Comparison of ENCODE assay signal across 1 cellular context in the genomic region with DNA sequence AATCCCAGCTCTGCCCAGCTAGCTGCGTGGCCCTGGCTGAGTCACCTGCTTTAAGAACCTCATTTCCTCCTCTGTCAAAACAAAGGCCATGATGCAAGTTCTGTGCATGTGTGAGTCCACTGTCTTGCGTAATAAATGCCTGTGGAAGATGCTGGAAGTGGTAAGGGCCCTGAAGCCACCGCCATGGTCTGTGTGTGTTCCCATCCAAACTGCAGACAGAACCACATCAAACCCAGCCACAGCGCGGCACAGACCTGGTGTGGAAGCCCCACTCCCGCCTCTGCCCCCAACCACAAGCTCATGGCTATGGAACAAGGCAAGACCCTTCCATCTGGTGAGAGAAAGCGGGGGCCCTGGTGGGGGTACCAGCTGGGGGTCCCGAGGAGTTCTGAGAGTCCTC.
TF ChIP-seq lines count a peak whose summit lies in the region.

No MANE protein-coding gene starts in this region.

TF ChIP-seq in K562, 482 proteins besides CTCF, POLR2A, EP300 and RAD21 (continues in another document):
- TF ChIP-seq PRMT5 (CRISPR knock-in tag; IDR thresholded peaks at IDR 0.05) (no peak), NFRKB (IDR thresholded peaks at IDR 0.05; ENCODE audit: low read depth) (no peak), EWSR1 (IDR thresholded peaks at IDR 0.05; ENCODE audit: borderline replicate concordance, low read depth, partially characterized antibody) (no peak), ZNF778 (CRISPR knock-in tag; IDR thresholded peaks at IDR 0.05) (no peak), EP400 (IDR thresholded peaks at IDR 0.05) (no peak), CEBPG (CRISPR knock-in tag; IDR thresholded peaks at IDR 0.05) (peak; percentile 91), CEBPG (tag; conservative IDR thresholded peaks at IDR 0.05 in 1 of 2, IDR thresholded peaks at IDR 0.05 in 1 of 2) (peak; percentile 99), TFAM (CRISPR knock-in tag; conservative IDR thresholded peaks at IDR 0.05) (no peak), CEBPB (tag; IDR thresholded peaks at IDR 0.05) (peak; percentile 98), BRD4 (IDR thresholded peaks at IDR 0.05) (no peak), KAT8 (IDR thresholded peaks at IDR 0.05; ENCODE audit: low read depth) (no peak), ZNF561 (CRISPR knock-in tag; conservative IDR thresholded peaks at IDR 0.05) (no peak), MED1 (CRISPR knock-in tag; IDR thresholded peaks at IDR 0.05; ENCODE audit: borderline replicate concordance) (no peak), ATF7 (IDR thresholded peaks at IDR 0.05) (peak; percentile 30; the same call in 1 of the 2 replicates), HNRNPK (IDR thresholded peaks at IDR 0.05; ENCODE audit: low read depth, low read length, poor library complexity, severe bottlenecking) (no peak), SMARCA4 (IDR thresholded peaks at IDR 0.05) (no peak), PTRF (tag; IDR thresholded peaks at IDR 0.05) (no peak), KDM1A (IDR thresholded peaks at IDR 0.05) (no peak), ZNF436 (CRISPR knock-in tag; IDR thresholded peaks at IDR 0.05) (no peak), RCOR1 (IDR thresholded peaks at IDR 0.05; ENCODE audit: borderline replicate concordance in 1 of 2, low read depth in 2 of 2, low read length in 2 of 2) (0 out of 4 replicates have a peak, but pooled peaks of 1 of the 2 experiments have one; percentile 12), NFATC3 (IDR thresholded peaks at IDR 0.05) (no peak), ZNF212 (CRISPR knock-in tag; IDR thresholded peaks at IDR 0.05) (no peak), MTA1 (IDR thresholded peaks at IDR 0.05; ENCODE audit: borderline replicate concordance) (no peak), U2AF2 (optimal IDR thresholded peaks at IDR 0.05; ENCODE audit: low read depth, low read length) (no peak), PTTG1 (tag; IDR thresholded peaks at IDR 0.05; ENCODE audit: low read depth) (no peak), MCM7 (IDR thresholded peaks at IDR 0.05) (no peak), JUND (IDR thresholded peaks at IDR 0.05; ENCODE audit: borderline replicate concordance, low read depth, low read length) (peak; percentile 55; the same call in 1 of the 2 replicates), JUND (tag; IDR thresholded peaks at IDR 0.05; ENCODE audit: borderline replicate concordance, low read depth, low read length) (no peak; the same call in 2 of the 3 replicates), TBL1XR1 (IDR thresholded peaks at IDR 0.05; ENCODE audit: low read length in 2 of 2) (no peak), SPI1 (IDR thresholded peaks at IDR 0.05; ENCODE audit: borderline replicate concordance, low read depth, low read length) (no peak), RBFOX2 (IDR thresholded peaks at IDR 0.05; ENCODE audit: low read depth, low read length) (no peak), MAFK (IDR thresholded peaks at IDR 0.05; ENCODE audit: low read length) (no peak), PPARD (CRISPR knock-in tag; IDR thresholded peaks at IDR 0.05) (no peak), CBX3 (IDR thresholded peaks at IDR 0.05; ENCODE audit: borderline replicate concordance in 1 of 2, low read length in 2 of 2) (no peak), PHF21A (IDR thresholded peaks at IDR 0.05; ENCODE audit: borderline replicate concordance, low read depth) (no peak)
- TF ChIP-seq, protein P1, sequence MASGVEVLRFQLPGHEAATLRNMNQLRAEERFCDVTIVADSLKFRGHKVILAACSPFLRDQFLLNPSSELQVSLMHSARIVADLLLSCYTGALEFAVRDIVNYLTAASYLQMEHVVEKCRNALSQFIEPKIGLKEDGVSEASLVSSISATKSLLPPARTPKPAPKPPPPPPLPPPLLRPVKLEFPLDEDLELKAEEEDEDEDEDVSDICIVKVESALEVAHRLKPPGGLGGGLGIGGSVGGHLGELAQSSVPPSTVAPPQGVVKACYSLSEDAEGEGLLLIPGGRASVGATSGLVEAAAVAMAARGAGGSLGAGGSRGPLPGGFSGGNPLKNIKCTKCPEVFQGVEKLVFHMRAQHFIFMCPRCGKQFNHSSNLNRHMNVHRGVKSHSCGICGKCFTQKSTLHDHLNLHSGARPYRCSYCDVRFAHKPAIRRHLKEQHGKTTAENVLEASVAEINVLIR (CRISPR knock-in tag; IDR thresholded peaks at IDR 0.05), result no peak
- TF ChIP-seq, protein P2, sequence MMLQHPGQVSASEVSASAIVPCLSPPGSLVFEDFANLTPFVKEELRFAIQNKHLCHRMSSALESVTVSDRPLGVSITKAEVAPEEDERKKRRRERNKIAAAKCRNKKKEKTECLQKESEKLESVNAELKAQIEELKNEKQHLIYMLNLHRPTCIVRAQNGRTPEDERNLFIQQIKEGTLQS (IDR thresholded peaks at IDR 0.05), result peak; percentile 88
- TF ChIP-seq, protein P2 (CRISPR knock-in tag; conservative IDR thresholded peaks at IDR 0.05), result no peak
- TF ChIP-seq, protein P3, sequence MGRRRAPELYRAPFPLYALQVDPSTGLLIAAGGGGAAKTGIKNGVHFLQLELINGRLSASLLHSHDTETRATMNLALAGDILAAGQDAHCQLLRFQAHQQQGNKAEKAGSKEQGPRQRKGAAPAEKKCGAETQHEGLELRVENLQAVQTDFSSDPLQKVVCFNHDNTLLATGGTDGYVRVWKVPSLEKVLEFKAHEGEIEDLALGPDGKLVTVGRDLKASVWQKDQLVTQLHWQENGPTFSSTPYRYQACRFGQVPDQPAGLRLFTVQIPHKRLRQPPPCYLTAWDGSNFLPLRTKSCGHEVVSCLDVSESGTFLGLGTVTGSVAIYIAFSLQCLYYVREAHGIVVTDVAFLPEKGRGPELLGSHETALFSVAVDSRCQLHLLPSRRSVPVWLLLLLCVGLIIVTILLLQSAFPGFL (CRISPR knock-in tag; IDR thresholded peaks at IDR 0.05), result no peak
- TF ChIP-seq, protein P4, sequence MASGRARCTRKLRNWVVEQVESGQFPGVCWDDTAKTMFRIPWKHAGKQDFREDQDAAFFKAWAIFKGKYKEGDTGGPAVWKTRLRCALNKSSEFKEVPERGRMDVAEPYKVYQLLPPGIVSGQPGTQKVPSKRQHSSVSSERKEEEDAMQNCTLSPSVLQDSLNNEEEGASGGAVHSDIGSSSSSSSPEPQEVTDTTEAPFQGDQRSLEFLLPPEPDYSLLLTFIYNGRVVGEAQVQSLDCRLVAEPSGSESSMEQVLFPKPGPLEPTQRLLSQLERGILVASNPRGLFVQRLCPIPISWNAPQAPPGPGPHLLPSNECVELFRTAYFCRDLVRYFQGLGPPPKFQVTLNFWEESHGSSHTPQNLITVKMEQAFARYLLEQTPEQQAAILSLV (tag; IDR thresholded peaks at IDR 0.05), result 0 out of 2 replicates have a peak, but pooled peaks have one; percentile 35
- TF ChIP-seq, protein P5, sequence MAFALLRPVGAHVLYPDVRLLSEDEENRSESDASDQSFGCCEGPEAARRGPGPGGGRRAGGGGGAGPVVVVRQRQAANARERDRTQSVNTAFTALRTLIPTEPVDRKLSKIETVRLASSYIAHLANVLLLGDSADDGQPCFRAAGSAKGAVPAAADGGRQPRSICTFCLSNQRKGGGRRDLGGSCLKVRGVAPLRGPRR (CRISPR knock-in tag; IDR thresholded peaks at IDR 0.05), result no peak
- TF ChIP-seq, protein P6, sequence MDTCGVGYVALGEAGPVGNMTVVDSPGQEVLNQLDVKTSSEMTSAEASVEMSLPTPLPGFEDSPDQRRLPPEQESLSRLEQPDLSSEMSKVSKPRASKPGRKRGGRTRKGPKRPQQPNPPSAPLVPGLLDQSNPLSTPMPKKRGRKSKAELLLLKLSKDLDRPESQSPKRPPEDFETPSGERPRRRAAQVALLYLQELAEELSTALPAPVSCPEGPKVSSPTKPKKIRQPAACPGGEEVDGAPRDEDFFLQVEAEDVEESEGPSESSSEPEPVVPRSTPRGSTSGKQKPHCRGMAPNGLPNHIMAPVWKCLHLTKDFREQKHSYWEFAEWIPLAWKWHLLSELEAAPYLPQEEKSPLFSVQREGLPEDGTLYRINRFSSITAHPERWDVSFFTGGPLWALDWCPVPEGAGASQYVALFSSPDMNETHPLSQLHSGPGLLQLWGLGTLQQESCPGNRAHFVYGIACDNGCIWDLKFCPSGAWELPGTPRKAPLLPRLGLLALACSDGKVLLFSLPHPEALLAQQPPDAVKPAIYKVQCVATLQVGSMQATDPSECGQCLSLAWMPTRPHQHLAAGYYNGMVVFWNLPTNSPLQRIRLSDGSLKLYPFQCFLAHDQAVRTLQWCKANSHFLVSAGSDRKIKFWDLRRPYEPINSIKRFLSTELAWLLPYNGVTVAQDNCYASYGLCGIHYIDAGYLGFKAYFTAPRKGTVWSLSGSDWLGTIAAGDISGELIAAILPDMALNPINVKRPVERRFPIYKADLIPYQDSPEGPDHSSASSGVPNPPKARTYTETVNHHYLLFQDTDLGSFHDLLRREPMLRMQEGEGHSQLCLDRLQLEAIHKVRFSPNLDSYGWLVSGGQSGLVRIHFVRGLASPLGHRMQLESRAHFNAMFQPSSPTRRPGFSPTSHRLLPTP (IDR thresholded peaks at IDR 0.05; ENCODE audit: borderline replicate concordance, extremely low read depth, insufficient read length), result no peak
- TF ChIP-seq, protein P7, sequence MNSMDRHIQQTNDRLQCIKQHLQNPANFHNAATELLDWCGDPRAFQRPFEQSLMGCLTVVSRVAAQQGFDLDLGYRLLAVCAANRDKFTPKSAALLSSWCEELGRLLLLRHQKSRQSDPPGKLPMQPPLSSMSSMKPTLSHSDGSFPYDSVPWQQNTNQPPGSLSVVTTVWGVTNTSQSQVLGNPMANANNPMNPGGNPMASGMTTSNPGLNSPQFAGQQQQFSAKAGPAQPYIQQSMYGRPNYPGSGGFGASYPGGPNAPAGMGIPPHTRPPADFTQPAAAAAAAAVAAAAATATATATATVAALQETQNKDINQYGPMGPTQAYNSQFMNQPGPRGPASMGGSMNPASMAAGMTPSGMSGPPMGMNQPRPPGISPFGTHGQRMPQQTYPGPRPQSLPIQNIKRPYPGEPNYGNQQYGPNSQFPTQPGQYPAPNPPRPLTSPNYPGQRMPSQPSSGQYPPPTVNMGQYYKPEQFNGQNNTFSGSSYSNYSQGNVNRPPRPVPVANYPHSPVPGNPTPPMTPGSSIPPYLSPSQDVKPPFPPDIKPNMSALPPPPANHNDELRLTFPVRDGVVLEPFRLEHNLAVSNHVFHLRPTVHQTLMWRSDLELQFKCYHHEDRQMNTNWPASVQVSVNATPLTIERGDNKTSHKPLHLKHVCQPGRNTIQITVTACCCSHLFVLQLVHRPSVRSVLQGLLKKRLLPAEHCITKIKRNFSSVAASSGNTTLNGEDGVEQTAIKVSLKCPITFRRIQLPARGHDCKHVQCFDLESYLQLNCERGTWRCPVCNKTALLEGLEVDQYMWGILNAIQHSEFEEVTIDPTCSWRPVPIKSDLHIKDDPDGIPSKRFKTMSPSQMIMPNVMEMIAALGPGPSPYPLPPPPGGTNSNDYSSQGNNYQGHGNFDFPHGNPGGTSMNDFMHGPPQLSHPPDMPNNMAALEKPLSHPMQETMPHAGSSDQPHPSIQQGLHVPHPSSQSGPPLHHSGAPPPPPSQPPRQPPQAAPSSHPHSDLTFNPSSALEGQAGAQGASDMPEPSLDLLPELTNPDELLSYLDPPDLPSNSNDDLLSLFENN (IDR thresholded peaks at IDR 0.05; ENCODE audit: low read depth in 2 of 2, low read length in 2 of 2), result no peak
- TF ChIP-seq, protein P8, sequence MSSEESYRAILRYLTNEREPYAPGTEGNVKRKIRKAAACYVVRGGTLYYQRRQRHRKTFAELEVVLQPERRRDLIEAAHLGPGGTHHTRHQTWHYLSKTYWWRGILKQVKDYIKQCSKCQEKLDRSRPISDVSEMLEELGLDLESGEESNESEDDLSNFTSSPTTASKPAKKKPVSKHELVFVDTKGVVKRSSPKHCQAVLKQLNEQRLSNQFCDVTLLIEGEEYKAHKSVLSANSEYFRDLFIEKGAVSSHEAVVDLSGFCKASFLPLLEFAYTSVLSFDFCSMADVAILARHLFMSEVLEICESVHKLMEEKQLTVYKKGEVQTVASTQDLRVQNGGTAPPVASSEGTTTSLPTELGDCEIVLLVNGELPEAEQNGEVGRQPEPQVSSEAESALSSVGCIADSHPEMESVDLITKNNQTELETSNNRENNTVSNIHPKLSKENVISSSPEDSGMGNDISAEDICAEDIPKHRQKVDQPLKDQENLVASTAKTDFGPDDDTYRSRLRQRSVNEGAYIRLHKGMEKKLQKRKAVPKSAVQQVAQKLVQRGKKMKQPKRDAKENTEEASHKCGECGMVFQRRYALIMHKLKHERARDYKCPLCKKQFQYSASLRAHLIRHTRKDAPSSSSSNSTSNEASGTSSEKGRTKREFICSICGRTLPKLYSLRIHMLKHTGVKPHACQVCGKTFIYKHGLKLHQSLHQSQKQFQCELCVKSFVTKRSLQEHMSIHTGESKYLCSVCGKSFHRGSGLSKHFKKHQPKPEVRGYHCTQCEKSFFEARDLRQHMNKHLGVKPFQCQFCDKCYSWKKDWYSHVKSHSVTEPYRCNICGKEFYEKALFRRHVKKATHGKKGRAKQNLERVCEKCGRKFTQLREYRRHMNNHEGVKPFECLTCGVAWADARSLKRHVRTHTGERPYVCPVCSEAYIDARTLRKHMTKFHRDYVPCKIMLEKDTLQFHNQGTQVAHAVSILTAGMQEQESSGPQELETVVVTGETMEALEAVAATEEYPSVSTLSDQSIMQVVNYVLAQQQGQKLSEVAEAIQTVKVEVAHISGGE (CRISPR knock-in tag; IDR thresholded peaks at IDR 0.05), result no peak
